Comparison of ENCODE assay signal across 1 cellular context in the genomic region with DNA sequence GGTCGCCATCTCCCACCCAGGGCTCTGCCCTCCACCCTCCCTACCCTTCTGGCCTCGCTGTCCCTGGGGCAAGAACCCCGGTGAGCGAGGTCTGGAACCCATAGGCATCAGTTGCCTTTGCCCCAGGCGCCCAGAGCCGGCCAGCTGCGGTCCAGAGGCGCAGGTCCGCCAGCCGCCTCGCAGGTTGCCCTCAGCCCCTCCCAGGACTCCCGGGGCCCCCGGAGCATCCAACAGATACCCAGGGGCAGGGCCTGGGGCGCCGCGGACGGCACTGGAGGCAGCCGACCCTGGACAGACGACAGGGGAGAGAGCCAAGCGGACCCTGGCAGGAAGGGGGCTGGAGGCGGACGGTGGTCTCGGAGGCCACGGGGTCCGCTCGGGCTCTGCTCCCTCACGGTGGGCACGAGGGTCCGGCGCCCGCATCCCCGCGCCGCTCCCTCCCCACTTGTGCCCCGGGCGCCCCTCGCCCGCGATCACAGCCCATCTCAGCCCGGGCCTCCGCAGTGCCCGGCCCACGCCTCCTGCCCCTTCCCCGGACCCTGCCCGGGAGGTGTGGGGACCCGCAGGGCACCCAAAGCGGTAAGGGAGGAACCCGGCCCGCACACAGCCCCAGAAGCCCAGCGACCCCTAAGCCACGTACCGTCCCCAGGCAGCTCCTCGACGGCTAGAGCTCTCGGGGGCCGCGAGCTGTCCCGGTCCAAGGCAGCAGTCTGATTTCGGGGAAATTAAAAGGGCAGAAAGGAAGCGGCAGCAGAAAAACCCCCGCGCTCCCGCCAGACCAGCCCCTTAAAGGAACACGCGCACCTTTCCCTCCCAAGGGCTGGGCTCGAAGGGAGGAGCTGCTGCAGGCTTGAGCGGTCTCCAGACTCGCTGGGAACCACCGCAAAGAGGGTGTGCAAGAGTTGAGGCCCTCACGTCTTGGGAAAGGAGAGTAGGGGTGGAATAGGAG.
TF ChIP-seq lines count a peak whose summit lies in the region.

A gene with protein sequence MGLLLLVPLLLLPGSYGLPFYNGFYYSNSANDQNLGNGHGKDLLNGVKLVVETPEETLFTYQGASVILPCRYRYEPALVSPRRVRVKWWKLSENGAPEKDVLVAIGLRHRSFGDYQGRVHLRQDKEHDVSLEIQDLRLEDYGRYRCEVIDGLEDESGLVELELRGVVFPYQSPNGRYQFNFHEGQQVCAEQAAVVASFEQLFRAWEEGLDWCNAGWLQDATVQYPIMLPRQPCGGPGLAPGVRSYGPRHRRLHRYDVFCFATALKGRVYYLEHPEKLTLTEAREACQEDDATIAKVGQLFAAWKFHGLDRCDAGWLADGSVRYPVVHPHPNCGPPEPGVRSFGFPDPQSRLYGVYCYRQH (minus strand): TSS at position 726 of the 949 bp plus-strand sequence. CDS start 8,246 bp downstream, outside the sequence.

TF ChIP-seq in A549, 52 proteins besides CTCF, POLR2A, EP300 and RAD21 (continued from another document):
- TF ChIP-seq, protein P1, sequence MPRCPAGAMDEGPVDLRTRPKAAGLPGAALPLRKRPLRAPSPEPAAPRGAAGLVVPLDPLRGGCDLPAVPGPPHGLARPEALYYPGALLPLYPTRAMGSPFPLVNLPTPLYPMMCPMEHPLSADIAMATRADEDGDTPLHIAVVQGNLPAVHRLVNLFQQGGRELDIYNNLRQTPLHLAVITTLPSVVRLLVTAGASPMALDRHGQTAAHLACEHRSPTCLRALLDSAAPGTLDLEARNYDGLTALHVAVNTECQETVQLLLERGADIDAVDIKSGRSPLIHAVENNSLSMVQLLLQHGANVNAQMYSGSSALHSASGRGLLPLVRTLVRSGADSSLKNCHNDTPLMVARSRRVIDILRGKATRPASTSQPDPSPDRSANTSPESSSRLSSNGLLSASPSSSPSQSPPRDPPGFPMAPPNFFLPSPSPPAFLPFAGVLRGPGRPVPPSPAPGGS (IDR thresholded peaks at IDR 0.05): no peak
- TF ChIP-seq E2F6 (IDR thresholded peaks at IDR 0.05; ENCODE audit: borderline replicate concordance, low read depth): peak; percentile 81
